Comparison of ENCODE assay signal across 20 cellular contexts in the genomic region with DNA sequence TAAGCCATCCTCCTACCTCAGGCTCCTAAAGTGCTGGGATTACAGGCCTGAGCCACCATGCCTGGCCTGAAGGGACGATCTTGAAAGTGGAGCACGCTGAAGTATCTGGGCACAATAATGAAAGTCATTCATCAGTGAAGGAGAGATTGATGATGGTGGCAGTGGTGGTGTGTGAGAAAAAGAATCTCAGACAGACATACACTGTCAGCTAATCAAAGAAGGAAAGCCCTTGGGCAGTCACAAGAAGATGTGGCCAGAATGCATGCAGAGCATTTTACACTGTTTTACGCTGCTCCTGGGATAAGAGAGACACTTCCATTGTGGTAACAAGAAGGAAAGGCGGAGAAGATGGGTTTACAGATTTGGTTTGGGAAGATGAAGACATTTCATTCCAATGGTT.
"Had no signal": no experiment of that assay in that cellular context is flagged by ENCODE, and none has a peak within 500 bp of the region (broad histone marks: within the 10 kb centered on the region; RNA-seq: fewer than 3 reads in every experiment).

No MANE protein-coding gene starts in this region.

- H3K9me3 ChIP-seq: colonic mucosa, gastrocnemius medialis, left lung, lower lobe of right lung, mucosa of descending colon had no signal

- DNase-seq: colonic mucosa; cortex of kidney; effector CD8-positive, alpha-beta T cell; effector memory CD8-positive, alpha-beta T cell; endodermal cell; foreskin keratinocyte; gastrocnemius medialis; glutamatergic neuron; heart right ventricle; hippocampal formation; left cardiac atrium; left lung; left ventricle myocardium superior; lower lobe of right lung; mesenchymal stem cell; mucosa of descending colon; naive B cell had no signal

- H3K36me3 ChIP-seq: colonic mucosa, gastrocnemius medialis, heart right ventricle, left lung, lower lobe of right lung had no signal

- H3K27ac ChIP-seq: colonic mucosa, foreskin keratinocyte, gastrocnemius medialis, heart right ventricle, left lung, lower lobe of right lung had no signal

- FAIRE-seq: endometrium, islet of Langerhans, keratinocyte had no signal

- H3K4me1 ChIP-seq: colonic mucosa, foreskin keratinocyte, gastrocnemius medialis, heart right ventricle, left lung, lower lobe of right lung had no signal

- H3K27me3 ChIP-seq: colonic mucosa, foreskin keratinocyte, gastrocnemius medialis, left lung had no signal

- H3K4me3 ChIP-seq: colonic mucosa, gastrocnemius medialis, heart right ventricle, left lung, lower lobe of right lung, mucosa of descending colon had no signal
